ENCODE assay signal across 14 cellular contexts in the genomic region with DNA sequence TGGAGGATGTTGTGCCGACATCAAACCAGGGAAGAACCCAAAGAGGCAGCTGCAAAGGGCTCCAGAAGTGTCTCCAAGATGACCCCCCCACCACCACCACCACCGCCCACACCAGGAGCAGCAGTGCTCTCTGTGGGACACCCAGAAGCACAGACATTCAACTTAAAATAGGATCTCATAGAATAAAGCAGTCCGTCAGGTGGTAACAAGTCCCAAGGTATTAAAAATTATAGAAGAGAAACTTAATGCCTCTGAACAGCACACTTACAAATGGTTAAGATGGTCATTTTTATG.
DNase-seq lines count a peak whose midpoint lies in the region; ATAC-seq and TF ChIP-seq lines count a peak whose summit lies in the region.
"Had no signal": no experiment of that assay in that cellular context is flagged by ENCODE, and none has a peak within 500 bp of the region (broad histone marks: within the 10 kb centered on the region; RNA-seq: fewer than 3 reads in every experiment).

No MANE protein-coding gene starts in this region.

- peak overlapping the region; percentile 48; the same call in 1 of the 2 replicates for H2AFZ ChIP-seq in Karpas-422 (ENCODE audit: low read length)

- H3K27me3 ChIP-seq in DOHH2 (ENCODE audit: control insufficient read depth, low read length) (no peaks in the 10 kb centered on the region), Karpas-422 (ENCODE audit: low read length) (no peaks in the 10 kb centered on the region), esophagus squamous epithelium (no peaks in the 10 kb centered on the region), prostate gland (replicated peaks; ENCODE audit: insufficient read depth) (no peaks in the 10 kb centered on the region), upper lobe of left lung (no peaks in the 10 kb centered on the region)
- H3K27me3 ChIP-seq: ascending aorta had no signal

- no peak for TF ChIP-seq CTCF in DOHH2 (IDR thresholded peaks at IDR 0.05; ENCODE audit: low read depth, low read length, poor library complexity, severe bottlenecking)
- TF ChIP-seq CTCF in esophagus squamous epithelium (IDR thresholded peaks at IDR 0.05): no peak
- TF ChIP-seq CTCF in prostate gland (IDR thresholded peaks at IDR 0.05): no peak
- no peak for TF ChIP-seq CTCF in upper lobe of left lung (IDR thresholded peaks at IDR 0.05)

- H3K4me1 ChIP-seq in DOHH2 (ENCODE audit: control insufficient read depth, low read length) (peaks cover 73% of the 10 kb centered on the region), Karpas-422 (ENCODE audit: low read length) (peaks cover 34% of the 10 kb centered on the region), esophagus squamous epithelium (peaks cover 23 to 47% (median 24%) of the 10 kb centered on the region in 3 donors), prostate gland (replicated peaks) (peaks cover 5% of the 10 kb centered on the region), upper lobe of left lung (peaks cover 12 to 17% (median 14%) of the 10 kb centered on the region in 4 donors)
- H3K4me1 ChIP-seq: ascending aorta had no signal

- no peak for TF ChIP-seq POLR2A in esophagus squamous epithelium (IDR thresholded peaks at IDR 0.05)
- TF ChIP-seq POLR2A in prostate gland (IDR thresholded peaks at IDR 0.05): no peak
- TF ChIP-seq POLR2A in upper lobe of left lung (IDR thresholded peaks at IDR 0.05): no peak

- H3K36me3 ChIP-seq in DOHH2 (ENCODE audit: control insufficient read depth, low read length): no peaks in the 10 kb centered on the region
- H3K36me3 ChIP-seq in Karpas-422 (ENCODE audit: insufficient read depth, low read length): no peaks in the 10 kb centered on the region
- H3K36me3 ChIP-seq in esophagus squamous epithelium: no peaks in the 10 kb centered on the region
- H3K36me3 ChIP-seq in prostate gland: no peaks in the 10 kb centered on the region
- H3K36me3 ChIP-seq in upper lobe of left lung: no peaks in the 10 kb centered on the region
- H3K36me3 ChIP-seq: ascending aorta had no signal

- WGBS in esophagus squamous epithelium, 2 donors: 75 to 85% methylated on average over 2 to 3 of the region's 3 CpGs
- 92% methylated on average over 3 of the region's 3 CpGs for WGBS in prostate gland
- 74 to 82% methylated on average over 3 of the region's 3 CpGs for whole genome bisulfite sequencing in upper lobe of left lung, 2 donors

- no peak for TF ChIP-seq EP300 in upper lobe of left lung (IDR thresholded peaks at IDR 0.05)

- H3K9ac ChIP-seq in Karpas-422 (ENCODE audit: low read length): peak overlapping the region; percentile 39; the same call in 1 of the 2 replicates

- intact Hi-C loops in esophagus squamous epithelium (cut with DNase I): no loop called here
- intact Hi-C loops in prostate gland (cut with DNase I): no loop called here

- H3K79me2 ChIP-seq in DOHH2 (ENCODE audit: control insufficient read depth, low read length) (no peaks in the 10 kb centered on the region), Karpas-422 (ENCODE audit: low read length) (no peaks in the 10 kb centered on the region)

- H4K20me1 ChIP-seq in DOHH2 (ENCODE audit: control insufficient read depth, insufficient read depth, low read depth, low read length) (no peaks in the 10 kb centered on the region), Karpas-422 (ENCODE audit: insufficient read depth, low read depth, low read length) (no peaks in the 10 kb centered on the region)

- H3K4me2 ChIP-seq in DOHH2 (ENCODE audit: low read length) (peak overlapping the region; percentile 52), Karpas-422 (ENCODE audit: low read depth, low read length, poor library complexity, severe bottlenecking) (peak overlapping the region; percentile 56)

- no peak for ATAC-seq in upper lobe of left lung (ENCODE audit: low FRiP score in 2 of 2)

- DNase-seq in Karpas-422: no peak
- no peak for DNase-seq in esophagus squamous epithelium (lab: John Stamatoyannopoulos, UW)
- DNase-seq in prostate gland (ENCODE audit: low spot score): no peak
- DNase-seq in amniotic stem cell (lab: John Stamatoyannopoulos, UW): no peak
- no peak for DNase-seq in NCI-H2227 treated with DMSO at 0.1 percent for 48 hours (lab: John Stamatoyannopoulos, UW)
- no peak for DNase-seq in hippocampal formation (lab: John Stamatoyannopoulos, UW)
- no peak for DNase-seq in upper lobe of left lung
- DNase-seq: activated CD4-positive, alpha-beta T cell treated with anti-CD3 and anti-CD28 coated beads, Interleukin-2, amount 10 ng/mL, durations not matched to agents 24 days and 14 days; CD4-positive, CD25-positive, alpha-beta regulatory T cell; EL; PC-3; stimulated activated CD4-positive, alpha-beta T cell treated with anti-CD3 and anti-CD28 coated beads, Interleukin-1b, Interleukin-23, amount 100 ng/mL, for 48 hours had no signal

- H3K9me3 ChIP-seq in DOHH2 (ENCODE audit: control insufficient read depth, insufficient read depth, low read length) (peaks cover 4% of the 10 kb centered on the region), Karpas-422 (ENCODE audit: low read length) (no peaks in the 10 kb centered on the region), esophagus squamous epithelium (peaks cover 0 to 8% (median 7%) of the 10 kb centered on the region in 3 donors), prostate gland (no peaks in the 10 kb centered on the region), upper lobe of left lung (peaks cover 0 to 7% (median 3%) of the 10 kb centered on the region in 4 donors)

- H3F3A ChIP-seq in DOHH2 (ENCODE audit: control insufficient read depth, insufficient read depth): 0 out of 2 replicates have a peak, but pooled peaks cover 11% of the 10 kb centered on the region

- H3K9me2 ChIP-seq in DOHH2 (replicated peaks; ENCODE audit: control insufficient read depth, low read length) (no peaks in the 10 kb centered on the region), Karpas-422 (replicated peaks; ENCODE audit: insufficient read depth, low read length) (no peaks in the 10 kb centered on the region)

- peak overlapping the region; percentile 29 for H3K4me3 ChIP-seq in DOHH2 (ENCODE audit: low read length)
- H3K4me3 ChIP-seq in Karpas-422 (ENCODE audit: low read length): peak overlapping the region; percentile 19; the same call in 1 of the 2 replicates
- no peak overlapping the region for H3K4me3 ChIP-seq in esophagus squamous epithelium
- H3K4me3 ChIP-seq in prostate gland: no peak overlapping the region
- no peak overlapping the region for H3K4me3 ChIP-seq in upper lobe of left lung
- H3K4me3 ChIP-seq: ascending aorta had no signal

- H3K27ac ChIP-seq in DOHH2 (ENCODE audit: low read depth, low read length) (peak overlapping the region; percentile 51), Karpas-422 (ENCODE audit: low read length) (no peak overlapping the region), esophagus squamous epithelium (peak overlapping the region; percentile 6 to 50 (median 35)), prostate gland (peak overlapping the region; percentile 63 to 64), upper lobe of left lung (peak overlapping the region in 2 of 4 donors; percentile 47 to 49)
- H3K27ac ChIP-seq: ascending aorta had no signal

Comparison
In these comparisons a context has a peak if more than half of its experiments do, and no peak if none do; other contexts are left out.
1. H3K4me3 ChIP-seq: peak in DOHH2 (single experiment) and Karpas-422 (single experiment); none in esophagus squamous epithelium (0 of 4), prostate gland (0 of 2) and upper lobe of left lung (0 of 4).